In genomic region chr14:51692646-51693045, GRCh38 we compare ENCODE assay signal across 16 cellular contexts.
"Had no signal": no experiment of that assay in that cellular context is flagged by ENCODE, and none has a peak within 500 bp of the region (broad histone marks: within the 10 kb centered on the region; RNA-seq: fewer than 3 reads in every experiment).

No MANE protein-coding gene starts in this region.

- H3K4me3 ChIP-seq: dorsolateral prefrontal cortex, tibial artery, upper lobe of left lung, uterus had no signal

- FAIRE-seq: frontal cortex had no signal

- H3K36me3 ChIP-seq: upper lobe of left lung, uterus had no signal

- H3K27ac ChIP-seq: dorsolateral prefrontal cortex, tibial artery, upper lobe of left lung had no signal

- DNase-seq: cortex of kidney; dorsolateral prefrontal cortex; effector CD8-positive, alpha-beta T cell; immature natural killer cell; kidney glomerular epithelial cell; naive thymus-derived CD4-positive, alpha-beta T cell; nephron progenitor cell; posterior cingulate gyrus; stimulated activated CD4-positive, alpha-beta T cell treated with anti-CD3 and anti-CD28 coated beads, Interleukin-4, amount 100 ng/mL, for 1 hour; stimulated activated CD8-positive, alpha-beta memory T cell treated with anti-CD3 and anti-CD28 coated beads, Interleukin-4, amount 100 ng/mL, for 48 hours; stimulated activated naive CD8-positive, alpha-beta T cell treated with anti-CD3 and anti-CD28 coated beads, Interleukin-15, Interleukin-2, amounts not matched to agents 100 U/mL and 50 U/mL, for 24 hours; tibial artery; upper lobe of left lung; uterus had no signal

- ATAC-seq: naive thymus-derived CD4-positive, alpha-beta T cell; stimulated activated effector memory CD8-positive, alpha-beta T cell treated with anti-CD3 and anti-CD28 coated beads, Interleukin-12 subunit alpha, Interleukin-12 subunit beta, amount 100 ng/mL, for 72 hours; stimulated activated naive CD8-positive, alpha-beta T cell treated with anti-CD3 and anti-CD28 coated beads, Interleukin-15, Interleukin-2, amounts not matched to agents 100 U/mL and 50 U/mL, for 24 hours had no signal

- H3K9me3 ChIP-seq: tibial artery, upper lobe of left lung, uterus had no signal

- H3K4me1 ChIP-seq: tibial artery, upper lobe of left lung had no signal

- H3K27me3 ChIP-seq: dorsolateral prefrontal cortex, tibial artery, upper lobe of left lung, uterus had no signal
